ENCODE assay signal across 7 cellular contexts in genomic region chr3:196631655-196632032, GRCh38. TPM values are rescaled to one million over a fixed set of nuclear protein-coding genes. Genes with fewer than 3 reads are reported as not detected.
DNase-seq lines count a peak whose midpoint lies in the region; ATAC-seq and TF ChIP-seq lines count a peak whose summit lies in the region.

No MANE protein-coding gene starts in this region.

- ATAC-seq in GM23338 (no peak), HG02840 (IDR thresholded peaks at IDR 0.05; ENCODE audit: low FRiP score, unreplicated experiment) (no peak)

- no peak for TF ChIP-seq RAD21 in neural cell (conservative IDR thresholded peaks at IDR 0.05)

- no peaks in the 10 kb centered on the region for H3K79me2 ChIP-seq in GM23338 (replicated peaks; ENCODE audit: insufficient read depth)
- H3K79me2 ChIP-seq in neural cell (replicated peaks; ENCODE audit: insufficient read depth, low read length), result no peaks in the 10 kb centered on the region

- H3K4me2 ChIP-seq in GM23338, result peak overlapping the region; percentile 89
- H3K4me2 ChIP-seq in neural cell (ENCODE audit: low read length), result peak overlapping the region; percentile 88

- H3K27me3 ChIP-seq in GM23338 (ENCODE audit: insufficient read depth) (no peaks in the 10 kb centered on the region), neural cell (ENCODE audit: insufficient read depth, low read depth, low read length) (no peaks in the 10 kb centered on the region)

- peak overlapping the region; percentile 95 for H3K27ac Mint-ChIP-seq in GM23338

- DNase-seq in GM23338 (ENCODE audit: low spot score) (no peak), NCI-H69 (lab: John Stamatoyannopoulos, UW) (peak; percentile 67), coronary artery (ENCODE audit: low spot score) (no peak), middle frontal gyrus (ENCODE audit: extremely low spot score, low spot score) (no peak), DMS153 (lab: John Stamatoyannopoulos, UW) (no peak)

- H3K9me2 ChIP-seq in GM23338 (ENCODE audit: insufficient read depth) (no peaks in the 10 kb centered on the region), neural cell (ENCODE audit: insufficient read depth, low read length) (no peaks in the 10 kb centered on the region)

- no peaks in the 10 kb centered on the region; the same call in 2 of the 3 replicates for H3K36me3 Mint-ChIP-seq in GM23338 (ENCODE audit: low read depth)

- TF ChIP-seq EP300 in neural cell (conservative IDR thresholded peaks at IDR 0.05; ENCODE audit: poor library complexity, severe bottlenecking), result no peak

- peaks cover 42% of the 10 kb centered on the region for H3K4me1 Mint-ChIP-seq in GM23338

- H3K4me3 Mint-ChIP-seq in GM23338, result peak overlapping the region; percentile 71

- H3K9me3 Mint-ChIP-seq in GM23338, result no peaks in the 10 kb centered on the region; the same call in 2 of the 3 replicates

- H3K9ac ChIP-seq in neural cell (ENCODE audit: low read length), result peak overlapping the region; percentile 91

- H3K27me3 Mint-ChIP-seq in GM23338 (ENCODE audit: insufficient read depth, low read depth, poor library complexity), result peaks cover 11% of the 10 kb centered on the region

- peak overlapping the region; percentile 61 for H3K4me3 ChIP-seq in GM23338
- peak overlapping the region; percentile 83 for H3K4me3 ChIP-seq in coronary artery
- H3K4me3 ChIP-seq in neural cell (ENCODE audit: low read length), result peak overlapping the region; percentile 79

- TF ChIP-seq CTCF in GM23338 (conservative IDR thresholded peaks at IDR 0.05; ENCODE audit: low read depth in 2 of 2) (no peak), coronary artery (IDR thresholded peaks at IDR 0.05) (no peak), neural cell (IDR thresholded peaks at IDR 0.05; ENCODE audit: poor library complexity, severe bottlenecking) (no peak)

- H3K27ac ChIP-seq in GM23338 (ENCODE audit: low read depth), result peak overlapping the region; percentile 95
- H3K27ac ChIP-seq in coronary artery, result peak overlapping the region; percentile 54 to 86
- peak overlapping the region; percentile 93 for H3K27ac ChIP-seq in neural cell (ENCODE audit: low read length)

- H3F3A ChIP-seq in GM23338 (replicated peaks; ENCODE audit: low read depth) (peaks cover 18% of the 10 kb centered on the region), neural cell (ENCODE audit: insufficient read depth, low read length, poor library complexity, severe bottlenecking) (no peaks in the 10 kb centered on the region)

- H3K36me3 ChIP-seq in GM23338 (ENCODE audit: insufficient read depth) (no peaks in the 10 kb centered on the region), neural cell (ENCODE audit: insufficient read depth, low read length) (no peaks in the 10 kb centered on the region)

- H3K9me3 ChIP-seq in neural cell (ENCODE audit: low read length), result no peaks in the 10 kb centered on the region

- H3K4me1 ChIP-seq in GM23338 (ENCODE audit: insufficient read depth), result peaks cover 16% of the 10 kb centered on the region

- no peaks in the 10 kb centered on the region for H4K20me1 ChIP-seq in GM23338 (replicated peaks; ENCODE audit: insufficient read depth)
- no peaks in the 10 kb centered on the region for H4K20me1 ChIP-seq in neural cell (ENCODE audit: insufficient read depth)

- H2AFZ ChIP-seq in GM23338 (peak overlapping the region; percentile 78; the same call in 1 of the 2 replicates), neural cell (ENCODE audit: low read depth, low read length) (peak overlapping the region; percentile 92)

TF ChIP-seq in GM23338, 12 proteins besides CTCF, POLR2A, EP300 and RAD21:
- no peak for TF ChIP-seq JUNB (IDR thresholded peaks at IDR 0.05; ENCODE audit: unreplicated experiment)
- no peak for TF ChIP-seq ZNF331 (CRISPR knock-in tag; IDR thresholded peaks at IDR 0.05; ENCODE audit: low read depth)
- TF ChIP-seq REST (IDR thresholded peaks at IDR 0.05; ENCODE audit: unreplicated experiment), result no peak
TF ChIP-seq in GM23338: peak in this region for 0.

TF ChIP-seq in neural cell, 6 proteins besides CTCF, POLR2A, EP300 and RAD21:
- TF ChIP-seq REST (IDR thresholded peaks at IDR 0.05; ENCODE audit: borderline replicate concordance) (peak; percentile 1), TAF1 (IDR thresholded peaks at IDR 0.05; ENCODE audit: low read depth) (no peak)

RNA-seq across cellular contexts. Expression of gene NRROS, which starts 7.8 kb away (rescaled TPM):
- total RNA-seq in GM23338 (2014; rRNA removed; shearing (Covaris generic)), result 5.9 and 8.5 TPM in 2 replicates
- polyA plus RNA-seq in GM23338 (2016; fragmentation: Nextera tagmentation; extraction: Ambion mirVana), result 1.2 and 2.3 TPM in 2 replicates
- not detected in 2 replicates for polyA plus RNA-seq in neural cell
- polyA minus RNA-seq in neural cell, result not detected in 2 replicates
